ENCODE assay signal across 1 cellular context in the genomic region with DNA sequence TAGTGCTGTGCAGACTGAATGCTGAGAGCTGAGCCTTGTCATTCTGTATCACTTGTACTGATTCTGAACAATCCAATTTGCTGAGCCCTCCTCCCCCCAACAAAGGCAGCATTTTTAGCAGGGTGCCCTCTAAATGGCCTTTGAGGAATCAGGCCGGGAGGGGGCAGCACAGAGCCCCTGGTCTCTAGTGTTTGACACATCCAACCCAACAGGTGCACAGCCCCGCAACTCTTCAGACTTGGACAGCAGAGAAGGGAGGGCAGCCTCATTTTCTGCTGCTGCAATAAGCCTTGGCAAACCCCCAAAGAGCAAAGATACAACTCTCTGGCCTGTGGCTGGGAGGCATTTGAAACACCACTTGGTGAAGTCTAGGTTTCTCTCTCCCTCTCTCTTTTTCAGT.
TF ChIP-seq lines count a peak whose summit lies in the region.

No MANE protein-coding gene starts in this region.

TF ChIP-seq in GM23338, 12 proteins besides CTCF, POLR2A, EP300 and RAD21 (continued from another document):
- TF ChIP-seq ZNF462 (CRISPR knock-in tag; IDR thresholded peaks at IDR 0.05) (no peak), JUNB (IDR thresholded peaks at IDR 0.05; ENCODE audit: unreplicated experiment) (no peak)
- TF ChIP-seq, protein P1, sequence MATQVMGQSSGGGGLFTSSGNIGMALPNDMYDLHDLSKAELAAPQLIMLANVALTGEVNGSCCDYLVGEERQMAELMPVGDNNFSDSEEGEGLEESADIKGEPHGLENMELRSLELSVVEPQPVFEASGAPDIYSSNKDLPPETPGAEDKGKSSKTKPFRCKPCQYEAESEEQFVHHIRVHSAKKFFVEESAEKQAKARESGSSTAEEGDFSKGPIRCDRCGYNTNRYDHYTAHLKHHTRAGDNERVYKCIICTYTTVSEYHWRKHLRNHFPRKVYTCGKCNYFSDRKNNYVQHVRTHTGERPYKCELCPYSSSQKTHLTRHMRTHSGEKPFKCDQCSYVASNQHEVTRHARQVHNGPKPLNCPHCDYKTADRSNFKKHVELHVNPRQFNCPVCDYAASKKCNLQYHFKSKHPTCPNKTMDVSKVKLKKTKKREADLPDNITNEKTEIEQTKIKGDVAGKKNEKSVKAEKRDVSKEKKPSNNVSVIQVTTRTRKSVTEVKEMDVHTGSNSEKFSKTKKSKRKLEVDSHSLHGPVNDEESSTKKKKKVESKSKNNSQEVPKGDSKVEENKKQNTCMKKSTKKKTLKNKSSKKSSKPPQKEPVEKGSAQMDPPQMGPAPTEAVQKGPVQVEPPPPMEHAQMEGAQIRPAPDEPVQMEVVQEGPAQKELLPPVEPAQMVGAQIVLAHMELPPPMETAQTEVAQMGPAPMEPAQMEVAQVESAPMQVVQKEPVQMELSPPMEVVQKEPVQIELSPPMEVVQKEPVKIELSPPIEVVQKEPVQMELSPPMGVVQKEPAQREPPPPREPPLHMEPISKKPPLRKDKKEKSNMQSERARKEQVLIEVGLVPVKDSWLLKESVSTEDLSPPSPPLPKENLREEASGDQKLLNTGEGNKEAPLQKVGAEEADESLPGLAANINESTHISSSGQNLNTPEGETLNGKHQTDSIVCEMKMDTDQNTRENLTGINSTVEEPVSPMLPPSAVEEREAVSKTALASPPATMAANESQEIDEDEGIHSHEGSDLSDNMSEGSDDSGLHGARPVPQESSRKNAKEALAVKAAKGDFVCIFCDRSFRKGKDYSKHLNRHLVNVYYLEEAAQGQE (IDR thresholded peaks at IDR 0.05; ENCODE audit: unreplicated experiment) = no peak
